1 cellular context compared by ENCODE assay signal in genomic region chr21:45309541-45310381, GRCh38.
TF ChIP-seq lines count a peak whose summit lies in the region.

No MANE protein-coding gene starts in this region.

TF ChIP-seq in H1, 55 proteins besides CTCF, POLR2A, EP300 and RAD21 (continued from another document):
- TF ChIP-seq CHD7 (IDR thresholded peaks at IDR 0.05; ENCODE audit: insufficient replicate concordance, low read length) (no peak), MAFK (IDR thresholded peaks at IDR 0.05; ENCODE audit: low read depth, low read length) (no peak), CREB1 (IDR thresholded peaks at IDR 0.05) (no peak), SRF (IDR thresholded peaks at IDR 0.05; ENCODE audit: low read depth, low read length) (no peak)
